In genomic region chr11:72418834-72419560, GRCh38 we compare ENCODE assay signal across 1 cellular context.
TF ChIP-seq lines count a peak whose summit lies in the region.

No MANE protein-coding gene starts in this region.

TF ChIP-seq in HCT116, 20 proteins besides CTCF, POLR2A, EP300 and RAD21 (continued from another document):
- no peak for TF ChIP-seq ZFX (IDR thresholded peaks at IDR 0.05)
- no peak for TF ChIP-seq CEBPB (IDR thresholded peaks at IDR 0.05; ENCODE audit: low read depth)
- TF ChIP-seq POLR2AphosphoS5 (IDR thresholded peaks at IDR 0.05; ENCODE audit: low read depth, low read length): no peak
- TF ChIP-seq ATF3 (IDR thresholded peaks at IDR 0.05): no peak
